Comparison of ENCODE assay signal across 14 cellular contexts in the genomic region with DNA sequence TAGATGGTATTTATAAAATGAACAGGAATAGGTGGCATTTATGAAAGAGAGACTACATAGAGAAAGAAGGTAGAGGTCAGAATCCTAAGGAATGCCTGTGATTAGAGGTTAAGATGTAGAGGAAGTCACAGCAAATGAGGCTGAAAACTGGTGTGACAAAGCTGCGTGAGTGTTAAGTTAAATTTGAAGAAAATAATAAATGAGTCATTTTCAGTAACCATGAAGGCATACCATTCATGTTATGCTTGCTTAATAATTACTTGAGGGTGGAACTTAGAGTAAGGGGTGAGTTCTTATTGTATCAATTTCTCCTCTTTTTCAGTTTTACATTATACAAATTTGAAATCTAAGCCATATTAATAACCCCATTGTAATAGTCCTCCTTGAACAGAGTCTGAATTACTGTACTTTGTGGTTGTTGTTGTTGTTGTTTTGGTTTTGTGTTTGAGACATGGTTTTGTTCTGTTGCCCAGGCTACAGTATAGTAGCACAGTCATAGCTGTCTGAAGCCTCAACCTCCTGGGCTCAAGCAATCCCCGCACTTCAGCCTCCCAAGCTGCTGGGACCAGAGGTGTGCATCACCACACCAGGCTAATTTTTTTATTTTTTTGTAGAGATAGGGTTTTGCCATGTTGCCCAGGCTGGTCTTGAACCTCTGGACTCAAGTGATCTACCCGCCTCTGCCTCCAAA.
DNase-seq lines count a peak whose midpoint lies in the region; ATAC-seq and TF ChIP-seq lines count a peak whose summit lies in the region.
"Had no signal": no experiment of that assay in that cellular context is flagged by ENCODE, and none has a peak within 500 bp of the region (broad histone marks: within the 10 kb centered on the region; RNA-seq: fewer than 3 reads in every experiment).

No MANE protein-coding gene starts in this region.

- H2AFZ ChIP-seq in osteoblast (ENCODE audit: low read length): no peak overlapping the region

- H3K4me1 ChIP-seq in RWPE2 (ENCODE audit: insufficient read depth, poor library complexity, severe bottlenecking) (peaks cover 19% of the 10 kb centered on the region), foreskin keratinocyte (peaks cover 32% of the 10 kb centered on the region), osteoblast (ENCODE audit: insufficient read depth, low read length) (no peaks in the 10 kb centered on the region)

- H3K4me2 ChIP-seq in osteoblast (ENCODE audit: insufficient read depth, low read length): no peak overlapping the region

- no peaks in the 10 kb centered on the region for H3K79me2 ChIP-seq in osteoblast (ENCODE audit: insufficient read depth, low read length)

- POLR2A ChIA-PET in activated CD4-positive, alpha-beta memory T cell treated with anti-CD3 and anti-CD28 coated beads, Interleukin-2, amount 10 ng/mL, durations not matched to agents 7 days and 5 days (lab: Charles Lee): no interaction called here

- H3K27me3 Mint-ChIP-seq in Calu3 (ENCODE audit: unreplicated experiment): no peaks in the 10 kb centered on the region
- H3K27me3 Mint-ChIP-seq in activated CD4-positive, alpha-beta memory T cell treated with anti-CD3 and anti-CD28 coated beads, Interleukin-2, amount 10 ng/mL, durations not matched to agents 7 days and 5 days: no peaks in the 10 kb centered on the region
- H3K27me3 Mint-ChIP-seq: IgD-negative memory B cell had no signal

- H3K27ac ChIP-seq in RWPE2 (ENCODE audit: poor library complexity, severe bottlenecking) (no peak overlapping the region), foreskin keratinocyte (peak overlapping the region; percentile 47), osteoblast (ENCODE audit: low read depth, low read length) (no peak overlapping the region)

- H3K27me3 ChIP-seq in RWPE2 (ENCODE audit: insufficient read depth, poor library complexity, severe bottlenecking) (no peaks in the 10 kb centered on the region), foreskin keratinocyte (no peaks in the 10 kb centered on the region), osteoblast (ENCODE audit: insufficient read depth, low read length) (no peaks in the 10 kb centered on the region)

- CTCF ChIA-PET in Calu3 (lab: Charles Lee): no interaction called here
- CTCF ChIA-PET in activated CD4-positive, alpha-beta memory T cell treated with anti-CD3 and anti-CD28 coated beads, Interleukin-2, amount 10 ng/mL, durations not matched to agents 7 days and 5 days (lab: Charles Lee): no interaction called here

- H3K4me3 ChIP-seq in RWPE2 (ENCODE audit: severe bottlenecking) (no peak overlapping the region), osteoblast (ENCODE audit: insufficient read depth, low read length) (no peak overlapping the region)
- H3K4me3 ChIP-seq: GM12878 had no signal

- peak overlapping the region; percentile 6 for H3K27ac Mint-ChIP-seq in Calu3 (ENCODE audit: unreplicated experiment)
- H3K27ac Mint-ChIP-seq in activated CD4-positive, alpha-beta memory T cell treated with anti-CD3 and anti-CD28 coated beads, Interleukin-2, amount 10 ng/mL, durations not matched to agents 7 days and 5 days: no peak overlapping the region
- H3K27ac Mint-ChIP-seq: IgD-negative memory B cell had no signal

- no peaks in the 10 kb centered on the region for H3K36me3 ChIP-seq in RWPE2 (ENCODE audit: low read depth)
- H3K36me3 ChIP-seq in osteoblast (ENCODE audit: insufficient read depth, low read length): no peaks in the 10 kb centered on the region

- H3K4me1 Mint-ChIP-seq in Calu3 (ENCODE audit: low read depth, unreplicated experiment): no peaks in the 10 kb centered on the region
- H3K4me1 Mint-ChIP-seq in activated CD4-positive, alpha-beta memory T cell treated with anti-CD3 and anti-CD28 coated beads, Interleukin-2, amount 10 ng/mL, durations not matched to agents 7 days and 5 days: no peaks in the 10 kb centered on the region
- H3K4me1 Mint-ChIP-seq: IgD-negative memory B cell had no signal

- ATAC-seq in RWPE2 (ENCODE audit: low read depth) (peak; percentile 72; the same call in 2 of the 3 replicates), foreskin keratinocyte (peak; percentile 73), GM19328 (IDR thresholded peaks at IDR 0.05; ENCODE audit: unreplicated experiment) (no peak)
- ATAC-seq: GM12878 had no signal

- TF ChIP-seq CTCF in Calu3 (IDR thresholded peaks at IDR 0.05; ENCODE audit: unreplicated experiment) (no peak), RWPE2 (IDR thresholded peaks at IDR 0.05; ENCODE audit: poor library complexity, severe bottlenecking) (no peak), foreskin keratinocyte (conservative IDR thresholded peaks at IDR 0.05) (no peak), osteoblast (IDR thresholded peaks at IDR 0.05; ENCODE audit: extremely low read depth, low read depth, low read length) (no peak)

- H3K9me3 Mint-ChIP-seq in Calu3 (ENCODE audit: low read depth, unreplicated experiment): peaks cover 2% of the 10 kb centered on the region
- peaks cover 18% of the 10 kb centered on the region for H3K9me3 Mint-ChIP-seq in activated CD4-positive, alpha-beta memory T cell treated with anti-CD3 and anti-CD28 coated beads, Interleukin-2, amount 10 ng/mL, durations not matched to agents 7 days and 5 days

- H3K4me3 Mint-ChIP-seq in Calu3 (ENCODE audit: low read depth, unreplicated experiment): no peak overlapping the region
- no peak overlapping the region for H3K4me3 Mint-ChIP-seq in activated CD4-positive, alpha-beta memory T cell treated with anti-CD3 and anti-CD28 coated beads, Interleukin-2, amount 10 ng/mL, durations not matched to agents 7 days and 5 days
- H3K4me3 Mint-ChIP-seq: IgD-negative memory B cell had no signal

- no peaks in the 10 kb centered on the region for H3K9me3 ChIP-seq in RWPE2 (ENCODE audit: severe bottlenecking)
- H3K9me3 ChIP-seq in osteoblast (ENCODE audit: low read depth, low read length): no peaks in the 10 kb centered on the region

- intact Hi-C loops in Calu3 (cut with micrococcal nuclease; ENCODE audit: unreplicated experiment): loop anchor here (1.0 kb wide), 1 partner anchor 27 kb away; no protein-coding TSS in a partner anchor

- H3K36me3 Mint-ChIP-seq in Calu3 (ENCODE audit: insufficient read depth, unreplicated experiment): no peaks in the 10 kb centered on the region
- no peaks in the 10 kb centered on the region for H3K36me3 Mint-ChIP-seq in activated CD4-positive, alpha-beta memory T cell treated with anti-CD3 and anti-CD28 coated beads, Interleukin-2, amount 10 ng/mL, durations not matched to agents 7 days and 5 days (ENCODE audit: low read depth)
- H3K36me3 Mint-ChIP-seq: IgD-negative memory B cell had no signal

- no peak for DNase-seq in Calu3
- no peak for DNase-seq in RWPE2 (ENCODE audit: low spot score)
- DNase-seq in foreskin keratinocyte: peak; percentile 32 to 74
- peak; percentile 45 for DNase-seq in osteoblast (ENCODE audit: insufficient read length, low spot score, missing footprints)
- DNase-seq in NCI-H524 treated with DMSO at 0.1 percent for 48 hours (lab: John Stamatoyannopoulos, UW): no peak
- DNase-seq in activated CD4-positive, alpha-beta memory T cell treated with anti-CD3 and anti-CD28 coated beads, Interleukin-2, amount 10 ng/mL, durations not matched to agents 7 days and 5 days: no peak
- DNase-seq: ACHN, MV-4-11, NCI-H1417 treated with DMSO at 0.1 percent for 48 hours, NCI-H2029 treated with DMSO at 0.1 percent for 48 hours, NCI-H510A treated with DMSO at 0.1 percent for 48 hours had no signal

- no peaks in the 10 kb centered on the region for H4K20me1 ChIP-seq in osteoblast (ENCODE audit: insufficient read depth, low read length)

- BruUV-seq in Calu3 (replicated peaks; lab: Mats Ljungman, UMichigan): no TSS peak

Comparison
In these comparisons a context has a peak if more than half of its experiments do, and no peak if none do; other contexts are left out.
1. DNase-seq: peak in foreskin keratinocyte (2 of 2) and osteoblast (single experiment); none in Calu3 (single experiment), RWPE2 (single experiment), NCI-H524 treated with DMSO at 0.1 percent for 48 hours (single experiment) and activated CD4-positive, alpha-beta memory T cell treated with anti-CD3 and anti-CD28 coated beads, Interleukin-2, amount 10 ng/mL, durations not matched to agents 7 days and 5 days (single experiment).